9 cellular contexts compared by ENCODE assay signal in genomic region chr10:110547139-110547761, GRCh38. TPM values are rescaled to one million over a fixed set of nuclear protein-coding genes. Genes with fewer than 3 reads are reported as not detected.
A peak's percentile ranks its signal among the peaks of the same experiment; 100 is the strongest.
DNase-seq lines count a peak whose midpoint lies in the region; ATAC-seq, FAIRE-seq and TF ChIP-seq lines count a peak whose summit lies in the region.
"Had no signal": no experiment of that assay in that cellular context is flagged by ENCODE, and none has a peak within 500 bp of the region (broad histone marks: within the 10 kb centered on the region; RNA-seq: fewer than 3 reads in every experiment).

No MANE protein-coding gene starts in this region.

- intact Hi-C loops in body of pancreas (cut with DNase I) = loop anchor here (10.0 kb wide), 1 partner anchor 192 kb away; no protein-coding TSS in a partner anchor
- intact Hi-C loops in kidney (cut with DNase I) = loop anchor here (5.0 kb wide), 1 partner anchor 235 kb away; no protein-coding TSS in a partner anchor
- intact Hi-C loops in tibial artery (cut with DNase I; ENCODE audit: low total_unique reads) = loop anchor here (5.0 to 10.0 kb wide), 2 partner anchors 240 to 342 kb away; partner anchors contain the start of gene MXI1
- intact Hi-C loops in activated T-helper 2 cell treated with anti-CD3 and anti-CD28 coated beads, Interferon-gamma antibody, Interleukin-2, Interleukin-4, amounts not matched to agents 10 μg/mL and 5 μg/mL and 100 μg/mL, durations not matched to agents 14 hours and 24 hours and 36 hours (cut with micrococcal nuclease) = loop anchor here (1.0 kb wide), 3 partner anchors 193 to 241 kb away; no protein-coding TSS in a partner anchor

- H3K9ac ChIP-seq in kidney (ENCODE audit: low read length in 2 of 2) = no peak overlapping the region
- H3K9ac ChIP-seq: BLaER1 had no signal

- peak; percentile 40 for DNase-seq in DMS79 treated with DMSO at 0.1 percent for 48 hours (lab: John Stamatoyannopoulos, UW)
- no peak for DNase-seq in DMS79 (lab: John Stamatoyannopoulos, UW)
- DNase-seq in HCEC 1CT = peak; percentile 79
- peak; percentile 28 to 55 for DNase-seq in NCI-H526 (lab: John Stamatoyannopoulos, UW)
- no peak for DNase-seq in body of pancreas
- no peak for DNase-seq in kidney
- no peak for DNase-seq in tibial artery
- no peak for DNase-seq in activated T-helper 2 cell treated with anti-CD3 and anti-CD28 coated beads, Interferon-gamma antibody, Interleukin-2, Interleukin-4, amounts not matched to agents 10 μg/mL and 5 μg/mL and 100 μg/mL, durations not matched to agents 14 hours and 24 hours and 36 hours (ENCODE audit: low spot score)

- H3K4me1 Mint-ChIP-seq in activated T-helper 2 cell treated with anti-CD3 and anti-CD28 coated beads, Interferon-gamma antibody, Interleukin-2, Interleukin-4, amounts not matched to agents 10 μg/mL and 5 μg/mL and 100 μg/mL, durations not matched to agents 14 hours and 24 hours and 36 hours (ENCODE audit: low read depth) = peaks cover 12% of the 10 kb centered on the region

- peak; percentile 76 for ATAC-seq in body of pancreas

- H3K4me3 ChIP-seq in body of pancreas (no peak overlapping the region), kidney (ENCODE audit: low read length in 2 of 2) (no peak overlapping the region), tibial artery (no peak overlapping the region)
- H3K4me3 ChIP-seq: BLaER1 had no signal

- H3K4me1 ChIP-seq in body of pancreas (no peaks in the 10 kb centered on the region), kidney (ENCODE audit: control insufficient read depth in 1 of 2, insufficient read depth in 1 of 2, low read depth in 1 of 2, low read length in 2 of 2) (no peaks in the 10 kb centered on the region), tibial artery (no peaks in the 10 kb centered on the region)
- H3K4me1 ChIP-seq: BLaER1 had no signal

- TF ChIP-seq POLR2A in body of pancreas (IDR thresholded peaks at IDR 0.05) = no peak

- H3K27me3 ChIP-seq in body of pancreas = no peaks in the 10 kb centered on the region
- H3K27me3 ChIP-seq in tibial artery = peaks cover 0 to 18% of the 10 kb centered on the region in 2 donors
- H3K27me3 ChIP-seq: BLaER1 had no signal

- TF ChIP-seq CTCF in body of pancreas (IDR thresholded peaks at IDR 0.05) = peak; percentile 65 to 83 (median 79)
- TF ChIP-seq CTCF in kidney (IDR thresholded peaks at IDR 0.05; ENCODE audit: borderline replicate concordance, extremely low read depth, insufficient read depth) = peak; percentile 88
- peak; percentile 70 to 84 for TF ChIP-seq CTCF in tibial artery (IDR thresholded peaks at IDR 0.05)

- WGBS in body of pancreas, 2 donors = 5 to 7% methylated on average over 8 of the region's 8 CpGs

- FAIRE-seq in kidney (lab: Jason Lieb, UNC) = peak; percentile 85

- H3K4me3 Mint-ChIP-seq in activated T-helper 2 cell treated with anti-CD3 and anti-CD28 coated beads, Interferon-gamma antibody, Interleukin-2, Interleukin-4, amounts not matched to agents 10 μg/mL and 5 μg/mL and 100 μg/mL, durations not matched to agents 14 hours and 24 hours and 36 hours (ENCODE audit: low read depth) = no peak overlapping the region

- H3K27ac ChIP-seq in body of pancreas (no peak overlapping the region), kidney (ENCODE audit: low read depth in 2 of 2, low read length in 2 of 2) (no peak overlapping the region), tibial artery (no peak overlapping the region)
- H3K27ac ChIP-seq: BLaER1 had no signal

- H3K27ac Mint-ChIP-seq in activated T-helper 2 cell treated with anti-CD3 and anti-CD28 coated beads, Interferon-gamma antibody, Interleukin-2, Interleukin-4, amounts not matched to agents 10 μg/mL and 5 μg/mL and 100 μg/mL, durations not matched to agents 14 hours and 24 hours and 36 hours = no peak overlapping the region

- no peaks in the 10 kb centered on the region for H3K9me3 ChIP-seq in body of pancreas
- H3K9me3 ChIP-seq in kidney (ENCODE audit: control insufficient read depth in 1 of 2, low read length in 2 of 2) = no peaks in the 10 kb centered on the region
- no peaks in the 10 kb centered on the region for H3K9me3 ChIP-seq in tibial artery
- H3K9me3 ChIP-seq: BLaER1 had no signal

- no peaks in the 10 kb centered on the region for H3K36me3 Mint-ChIP-seq in activated T-helper 2 cell treated with anti-CD3 and anti-CD28 coated beads, Interferon-gamma antibody, Interleukin-2, Interleukin-4, amounts not matched to agents 10 μg/mL and 5 μg/mL and 100 μg/mL, durations not matched to agents 14 hours and 24 hours and 36 hours (ENCODE audit: low read depth)

- H3K36me3 ChIP-seq in body of pancreas (replicated peaks in 1 of 2; ENCODE audit: insufficient read depth in 1 of 2, low read depth in 2 of 2) (no peaks in the 10 kb centered on the region), kidney (ENCODE audit: control insufficient read depth in 1 of 2, insufficient read depth in 2 of 2, low read length in 2 of 2) (no peaks in the 10 kb centered on the region), tibial artery (no peaks in the 10 kb centered on the region)
- H3K36me3 ChIP-seq: BLaER1 had no signal

- peaks cover 28% of the 10 kb centered on the region for H3K27me3 Mint-ChIP-seq in activated T-helper 2 cell treated with anti-CD3 and anti-CD28 coated beads, Interferon-gamma antibody, Interleukin-2, Interleukin-4, amounts not matched to agents 10 μg/mL and 5 μg/mL and 100 μg/mL, durations not matched to agents 14 hours and 24 hours and 36 hours (ENCODE audit: low read depth)

- H3K9me3 Mint-ChIP-seq in activated T-helper 2 cell treated with anti-CD3 and anti-CD28 coated beads, Interferon-gamma antibody, Interleukin-2, Interleukin-4, amounts not matched to agents 10 μg/mL and 5 μg/mL and 100 μg/mL, durations not matched to agents 14 hours and 24 hours and 36 hours = no peaks in the 10 kb centered on the region

RNA-seq across cellular contexts. Expression of gene SMC3, which starts 20.2 kb away (rescaled TPM):
- 10 to 100 TPM; 18.4 to 22.1 TPM for total RNA-seq in body of pancreas
- 29.6 TPM for total RNA-seq in kidney
- 13.9 TPM for polyA plus RNA-seq in kidney (ENCODE audit: insufficient read depth, low read depth, low replicate concordance)
- total RNA-seq in activated T-helper 2 cell treated with anti-CD3 and anti-CD28 coated beads, Interferon-gamma antibody, Interleukin-2, Interleukin-4, amounts not matched to agents 10 μg/mL and 5 μg/mL and 100 μg/mL, durations not matched to agents 14 hours and 24 hours and 36 hours = 78.4 and 78.8 TPM in 2 replicates

RNA-seq across cellular contexts. Expression of gene DUSP5, which starts 49.5 kb away (rescaled TPM):
- total RNA-seq in body of pancreas (1 to 10 TPM; 6.2 to 9.2 TPM), kidney (23.7 TPM)
- 9.0 TPM for polyA plus RNA-seq in kidney (ENCODE audit: insufficient read depth, low read depth, low replicate concordance)
- 84.3 and 86.2 TPM in 2 replicates for total RNA-seq in activated T-helper 2 cell treated with anti-CD3 and anti-CD28 coated beads, Interferon-gamma antibody, Interleukin-2, Interleukin-4, amounts not matched to agents 10 μg/mL and 5 μg/mL and 100 μg/mL, durations not matched to agents 14 hours and 24 hours and 36 hours

Comparison
In these comparisons a context has a peak if more than half of its experiments do, and no peak if none do; other contexts are left out.
1. DNase-seq: peak in DMS79 treated with DMSO at 0.1 percent for 48 hours (single experiment), HCEC 1CT (single experiment) and NCI-H526 (2 of 2); none in DMS79 (single experiment), body of pancreas (0 of 4), kidney (single experiment), tibial artery (0 of 2) and activated T-helper 2 cell treated with anti-CD3 and anti-CD28 coated beads, Interferon-gamma antibody, Interleukin-2, Interleukin-4, amounts not matched to agents 10 μg/mL and 5 μg/mL and 100 μg/mL, durations not matched to agents 14 hours and 24 hours and 36 hours (single experiment).
2. Peak in every context shown above with its lines, with median percentiles within 50 percentile points of each other: CTCF ChIP-seq.